ENCODE assay signal across 2 cellular contexts in the genomic region with DNA sequence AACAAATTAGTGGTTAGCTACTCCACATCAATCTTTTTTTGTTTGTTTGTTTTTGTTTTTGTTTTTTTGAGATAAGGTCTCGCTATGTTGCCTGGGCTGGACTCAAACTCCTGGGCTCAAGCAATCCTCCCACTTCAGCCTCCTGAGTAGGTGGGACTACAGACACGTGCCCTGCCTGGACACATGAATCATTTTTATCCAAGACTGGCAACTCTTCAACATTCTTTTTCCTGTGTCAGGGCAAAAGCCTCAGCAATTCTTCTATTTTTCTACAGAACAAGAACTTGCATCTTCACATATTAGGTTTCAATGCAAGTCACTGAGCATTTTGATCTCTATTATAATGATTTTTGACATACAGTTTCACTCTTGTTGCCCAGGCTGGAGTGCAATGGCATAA.
TF ChIP-seq lines count a peak whose summit lies in the region.

No MANE protein-coding gene starts in this region.

TF ChIP-seq in SK-N-SH, 30 proteins besides CTCF, POLR2A, EP300 and RAD21 (continued from another document):
- TF ChIP-seq NFIC (IDR thresholded peaks at IDR 0.05; ENCODE audit: borderline replicate concordance): no peak

TF ChIP-seq in HepG2, 621 proteins besides CTCF, POLR2A, EP300 and RAD21 (continued from another document):
- TF ChIP-seq ZNF607 (CRISPR knock-in tag; IDR thresholded peaks at IDR 0.05; ENCODE audit: borderline replicate concordance): no peak
- TF ChIP-seq SCMH1 (CRISPR knock-in tag; IDR thresholded peaks at IDR 0.05; ENCODE audit: borderline replicate concordance): no peak
- TF ChIP-seq ATM (IDR thresholded peaks at IDR 0.05; ENCODE audit: borderline replicate concordance): no peak
- TF ChIP-seq ZSCAN30 (CRISPR knock-in tag; IDR thresholded peaks at IDR 0.05): no peak
- no peak for TF ChIP-seq MIER3 (CRISPR knock-in tag; IDR thresholded peaks at IDR 0.05; ENCODE audit: borderline replicate concordance)
- TF ChIP-seq GTF2F1 (IDR thresholded peaks at IDR 0.05; ENCODE audit: low read length): no peak
- no peak for TF ChIP-seq ZMYM4 (CRISPR knock-in tag; IDR thresholded peaks at IDR 0.05)
- TF ChIP-seq, protein P1, sequence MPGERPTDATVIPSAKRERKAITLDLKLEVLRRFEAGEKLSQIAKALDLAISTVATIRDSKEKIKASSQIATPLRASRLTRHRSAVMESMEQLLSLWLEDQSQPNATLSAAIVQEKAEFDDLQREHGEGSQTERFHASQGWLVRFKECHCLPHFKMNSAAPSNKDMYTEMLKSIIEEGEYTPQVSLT (CRISPR knock-in tag; IDR thresholded peaks at IDR 0.05; ENCODE audit: borderline replicate concordance, low read depth): no peak
- TF ChIP-seq SALL1 (CRISPR knock-in tag; IDR thresholded peaks at IDR 0.05): no peak
- TF ChIP-seq ZNF30 (CRISPR knock-in tag; IDR thresholded peaks at IDR 0.05): no peak
- no peak for TF ChIP-seq IKZF1 (IDR thresholded peaks at IDR 0.05)
- no peak for TF ChIP-seq SP140L (CRISPR knock-in tag; IDR thresholded peaks at IDR 0.05; ENCODE audit: borderline replicate concordance)
- TF ChIP-seq, protein P2, sequence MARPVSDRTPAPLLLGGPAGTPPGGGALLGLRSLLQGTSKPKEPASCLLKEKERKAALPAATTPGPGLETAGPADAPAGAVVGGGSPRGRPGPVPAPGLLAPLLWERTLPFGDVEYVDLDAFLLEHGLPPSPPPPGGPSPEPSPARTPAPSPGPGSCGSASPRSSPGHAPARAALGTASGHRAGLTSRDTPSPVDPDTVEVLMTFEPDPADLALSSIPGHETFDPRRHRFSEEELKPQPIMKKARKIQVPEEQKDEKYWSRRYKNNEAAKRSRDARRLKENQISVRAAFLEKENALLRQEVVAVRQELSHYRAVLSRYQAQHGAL (CRISPR knock-in tag; IDR thresholded peaks at IDR 0.05; ENCODE audit: not compliant biosample characterization): no peak
- TF ChIP-seq RFXANK (CRISPR knock-in tag; IDR thresholded peaks at IDR 0.05): no peak
- no peak for TF ChIP-seq JUNB (CRISPR knock-in tag; IDR thresholded peaks at IDR 0.05; ENCODE audit: borderline replicate concordance)
- no peak for TF ChIP-seq ZNF788 (CRISPR knock-in tag; IDR thresholded peaks at IDR 0.05; ENCODE audit: borderline replicate concordance)
- TF ChIP-seq, protein P3, sequence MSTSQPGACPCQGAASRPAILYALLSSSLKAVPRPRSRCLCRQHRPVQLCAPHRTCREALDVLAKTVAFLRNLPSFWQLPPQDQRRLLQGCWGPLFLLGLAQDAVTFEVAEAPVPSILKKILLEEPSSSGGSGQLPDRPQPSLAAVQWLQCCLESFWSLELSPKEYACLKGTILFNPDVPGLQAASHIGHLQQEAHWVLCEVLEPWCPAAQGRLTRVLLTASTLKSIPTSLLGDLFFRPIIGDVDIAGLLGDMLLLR (CRISPR knock-in tag; IDR thresholded peaks at IDR 0.05): no peak
- TF ChIP-seq CHD2 (IDR thresholded peaks at IDR 0.05; ENCODE audit: low read depth, low read length): no peak
